ENCODE assay signal across 8 cellular contexts in the genomic region with DNA sequence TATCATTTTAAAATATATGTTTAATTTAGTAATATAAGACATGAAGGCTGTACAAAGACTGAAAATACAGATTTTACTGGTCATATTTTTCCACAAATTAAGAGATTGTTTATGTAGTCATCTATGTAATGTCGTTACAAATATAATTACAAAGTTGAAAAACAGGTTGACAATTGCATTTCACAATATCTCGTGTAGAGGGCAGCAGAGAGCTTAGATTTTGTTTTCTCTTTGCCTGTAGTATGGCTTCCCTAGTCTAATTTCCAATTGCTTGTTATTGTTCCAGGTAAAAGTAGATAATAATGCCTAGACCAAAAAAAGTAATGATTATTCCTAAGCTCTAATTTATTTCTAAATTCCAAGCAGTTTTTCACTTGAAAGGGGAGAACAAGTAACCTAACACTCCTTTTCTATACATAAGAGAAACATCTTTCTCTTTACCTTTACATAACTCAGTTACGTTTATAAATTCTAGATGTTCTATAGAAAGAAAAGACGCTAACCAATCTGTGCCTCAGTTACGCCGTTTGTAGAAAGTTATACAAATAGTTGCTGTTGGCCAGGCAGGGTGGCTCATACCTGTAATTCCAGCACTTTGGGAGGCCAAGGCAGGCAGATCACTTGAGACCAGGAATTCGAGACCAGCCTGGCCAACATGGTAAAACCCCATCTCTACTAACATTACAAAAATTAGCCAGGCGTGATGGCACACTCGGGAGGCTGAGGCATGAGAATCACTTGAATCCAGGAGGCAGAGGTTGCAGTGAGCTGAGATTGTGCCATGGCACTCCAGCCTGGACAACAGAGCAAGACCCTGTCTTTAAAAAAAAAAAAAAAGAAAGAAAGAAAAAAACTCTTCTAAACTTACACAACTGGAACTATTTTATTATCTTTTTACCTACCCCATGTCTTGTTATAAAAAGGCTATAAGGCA. TPM values are rescaled to one million over a fixed set of nuclear protein-coding genes. Genes with fewer than 3 reads are reported as not detected.
DNase-seq lines count a peak whose midpoint lies in the region; ATAC-seq and TF ChIP-seq lines count a peak whose summit lies in the region.

No MANE protein-coding gene starts in this region.

- H3K36me3 ChIP-seq in tibial nerve = no peaks in the 10 kb centered on the region

- H3K9me3 ChIP-seq in tibial nerve = no peaks in the 10 kb centered on the region

- ATAC-seq in activated CD4-positive, CD25-positive, alpha-beta regulatory T cell treated with anti-CD3 and anti-CD28 coated beads, Interleukin-2, amount 50 U/mL, for 24 hours = no peak
- no peak for ATAC-seq in GM21515 (IDR thresholded peaks at IDR 0.05; ENCODE audit: unreplicated experiment)

- TF ChIP-seq EP300 in tibial nerve (IDR thresholded peaks at IDR 0.05) = no peak

- no peaks in the 10 kb centered on the region for H3K27me3 ChIP-seq in tibial nerve

- peak; percentile 65 for TF ChIP-seq CTCF in GM10266 (IDR thresholded peaks at IDR 0.05; ENCODE audit: control insufficient read depth, insufficient read depth, low read depth, missing control alignments)
- TF ChIP-seq CTCF in astrocyte of the cerebellum (IDR thresholded peaks at IDR 0.05; ENCODE audit: low read depth, low read length, missing control alignments) = peak; percentile 52
- peak; percentile 67 to 79 (median 71) for TF ChIP-seq CTCF in tibial nerve (IDR thresholded peaks at IDR 0.05)

- peaks cover 0 to 23% (median 6%) of the 10 kb centered on the region in 4 donors for H3K4me1 ChIP-seq in tibial nerve

- 69 to 70% methylated on average over 9 of the region's 9 CpGs for WGBS in tibial nerve, 2 donors

- TF ChIP-seq POLR2A in tibial nerve (IDR thresholded peaks at IDR 0.05) = no peak

- no peak overlapping the region for H3K4me3 ChIP-seq in astrocyte of the cerebellum (ENCODE audit: low read depth, low read length)
- no peak overlapping the region for H3K4me3 ChIP-seq in tibial nerve

- H3K27ac ChIP-seq in tibial nerve = no peak overlapping the region

- in situ Hi-C loops in astrocyte of the cerebellum (cut with HindIII; ENCODE audit: low sequenced_read_pairs) = no loop called here

- peak; percentile 33 to 57 for DNase-seq in AML-193 (lab: John Stamatoyannopoulos, UW)
- peak; percentile 39 for DNase-seq in GM10266 (ENCODE audit: extremely low spot score)
- DNase-seq in NCI-H526 (lab: John Stamatoyannopoulos, UW) = peak; percentile 20 to 68
- peak; percentile 49 for DNase-seq in astrocyte of the cerebellum (ENCODE audit: low read depth)
- DNase-seq in kidney glomerular epithelial cell (lab: John Stamatoyannopoulos, UW) = peak; percentile 66
- peak in 1 of 2 donors; percentile 72 for DNase-seq in tibial nerve (ENCODE audit: low spot score in 2 of 2)

RNA-seq across cellular contexts. Expression of a gene that starts 30.0 kb away (rescaled TPM):
- 100 to 1,000 TPM in 2 of 4 donors, 10 to 100 TPM in 2; 66.0 to 133 (median 91.3) TPM for total RNA-seq in tibial nerve

RNA-seq across cellular contexts. Expression of a gene that starts 37.7 kb away (rescaled TPM):
- under 1 TPM in 2 of 4 donors, not detected in 2; 0.21 to 0.22 TPM for total RNA-seq in tibial nerve

RNA-seq across cellular contexts. Expression of a gene that starts 57.0 kb away (rescaled TPM):
- not detected for total RNA-seq in tibial nerve
